36 cellular contexts compared by ENCODE assay signal in the genomic region with DNA sequence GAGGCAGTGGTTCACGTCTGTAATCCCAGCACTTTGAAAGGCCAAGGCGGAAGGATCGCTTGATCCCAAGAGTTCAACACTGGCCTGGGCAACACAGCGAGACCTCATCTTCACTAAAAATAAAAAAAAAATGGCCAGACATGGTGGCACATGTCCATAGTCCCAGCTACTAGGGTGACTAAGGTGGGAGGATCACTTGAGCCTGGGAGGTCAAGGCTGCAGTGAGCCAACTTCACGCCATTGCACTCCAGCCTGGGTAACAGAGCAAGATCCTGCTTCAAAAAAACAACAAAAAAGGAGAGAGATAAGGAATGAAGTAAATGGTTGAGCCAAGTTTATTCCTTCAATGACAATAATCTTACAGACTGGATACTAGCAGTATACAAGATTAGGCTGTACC.
"Had no signal": no experiment of that assay in that cellular context is flagged by ENCODE, and none has a peak within 500 bp of the region (broad histone marks: within the 10 kb centered on the region; RNA-seq: fewer than 3 reads in every experiment).

No MANE protein-coding gene starts in this region.

- FAIRE-seq: endometrium, endothelial cell of umbilical vein, frontal cortex had no signal

- H3K27ac ChIP-seq: ascending aorta, cardiac muscle cell, colonic mucosa, epithelial cell of prostate, WERI-Rb-1 had no signal

- H3K4me1 Mint-ChIP-seq: activated CD4-positive, alpha-beta T cell treated with anti-CD3 and anti-CD28 coated beads for 36 hours; activated CD8-positive, alpha-beta memory T cell treated with anti-CD3 and anti-CD28 coated beads, Interleukin-2, amount 10 ng/mL, durations not matched to agents 7 days and 5 days; activated naive CD4-positive, alpha-beta T cell treated with anti-CD3 and anti-CD28 coated beads, Interleukin-2, amount 50 U/mL, for 24 hours; activated naive CD8-positive, alpha-beta T cell treated with anti-CD3 and anti-CD28 coated beads for 36 hours; activated naive CD8-positive, alpha-beta T cell treated with anti-CD3 and anti-CD28 coated beads, Interleukin-2, amount 50 U/mL, for 24 hours; T-cell had no signal

- H3K4me3 Mint-ChIP-seq: activated CD4-positive, alpha-beta memory T cell treated with anti-CD3 and anti-CD28 coated beads for 36 hours; activated CD4-positive, alpha-beta T cell treated with anti-CD3 and anti-CD28 coated beads for 36 hours; activated CD4-positive, alpha-beta T cell treated with anti-CD3 and anti-CD28 coated beads, Interleukin-2, amount 10 ng/mL, durations not matched to agents 24 days and 14 days; activated CD8-positive, alpha-beta memory T cell treated with anti-CD3 and anti-CD28 coated beads, Interleukin-2, amount 10 ng/mL, durations not matched to agents 7 days and 5 days; activated CD8-positive, alpha-beta T cell treated with anti-CD3 and anti-CD28 coated beads, Interleukin-2, amount 10 ng/mL, durations not matched to agents 7 days and 5 days; activated naive CD4-positive, alpha-beta T cell treated with anti-CD3 and anti-CD28 coated beads for 36 hours; activated naive CD4-positive, alpha-beta T cell treated with anti-CD3 and anti-CD28 coated beads, Interleukin-2, amount 50 U/mL, for 24 hours; activated naive CD8-positive, alpha-beta T cell treated with anti-CD3 and anti-CD28 coated beads for 36 hours; activated naive CD8-positive, alpha-beta T cell treated with anti-CD3 and anti-CD28 coated beads, Interleukin-2, amount 50 U/mL, for 24 hours; activated T-helper 1 cell treated with anti-CD3 and anti-CD28 coated beads, Interleukin-12 subunit alpha, Interleukin-12 subunit beta, Interleukin-2, Interleukin-4 antibody, amounts not matched to agents 30 ng/mL and 10 ng/mL and 1 ng/mL, durations not matched to agents 14 hours and 24 hours and 36 hours; brain; T-cell; T-helper 1 cell treated with Interleukin-12 subunit alpha and Interleukin-12 subunit beta and Interleukin-4 antibody, amounts not matched to agents 30 μg/mL and 1 μg/mL, for 36 hours; T-helper 2 cell treated with Interferon-gamma antibody and Interleukin-4, amounts not matched to agents 5 μg/mL and 100 μg/mL, for 36 hours had no signal

- ATAC-seq: activated CD4-positive, alpha-beta T cell treated with anti-CD3 and anti-CD28 coated beads for 36 hours; activated CD8-positive, alpha-beta memory T cell treated with anti-CD3 and anti-CD28 coated beads, Interleukin-2, amount 10 ng/mL, durations not matched to agents 7 days and 5 days; activated CD8-positive, alpha-beta T cell treated with anti-CD3 and anti-CD28 coated beads, Interleukin-2, amount 10 ng/mL, durations not matched to agents 7 days and 5 days; activated naive CD8-positive, alpha-beta T cell treated with anti-CD3 and anti-CD28 coated beads, Interleukin-2, amount 50 U/mL, for 24 hours; T-cell had no signal

- H3K9me3 ChIP-seq: ascending aorta, breast epithelium, colonic mucosa had no signal

- H3K9me3 Mint-ChIP-seq: activated CD4-positive, alpha-beta memory T cell treated with anti-CD3 and anti-CD28 coated beads for 36 hours; activated CD4-positive, alpha-beta T cell treated with anti-CD3 and anti-CD28 coated beads, Interleukin-2, amount 10 ng/mL, durations not matched to agents 24 days and 14 days; activated naive CD4-positive, alpha-beta T cell treated with anti-CD3 and anti-CD28 coated beads for 36 hours; activated naive CD4-positive, alpha-beta T cell treated with anti-CD3 and anti-CD28 coated beads, Interleukin-2, amount 50 U/mL, for 24 hours; activated naive CD8-positive, alpha-beta T cell treated with anti-CD3 and anti-CD28 coated beads for 36 hours; activated naive CD8-positive, alpha-beta T cell treated with anti-CD3 and anti-CD28 coated beads, Interleukin-2, amount 50 U/mL, for 24 hours; activated T-helper 1 cell treated with anti-CD3 and anti-CD28 coated beads, Interleukin-12 subunit alpha, Interleukin-12 subunit beta, Interleukin-2, Interleukin-4 antibody, amounts not matched to agents 30 ng/mL and 10 ng/mL and 1 ng/mL, durations not matched to agents 14 hours and 24 hours and 36 hours; activated T-helper 2 cell treated with anti-CD3 and anti-CD28 coated beads, Interferon-gamma antibody, Interleukin-2, Interleukin-4, amounts not matched to agents 10 μg/mL and 5 μg/mL and 100 μg/mL, durations not matched to agents 14 hours and 24 hours and 36 hours; T-cell; T-helper 1 cell treated with Interleukin-12 subunit alpha and Interleukin-12 subunit beta and Interleukin-4 antibody, amounts not matched to agents 30 μg/mL and 1 μg/mL, for 36 hours; T-helper 2 cell treated with Interferon-gamma antibody and Interleukin-4, amounts not matched to agents 5 μg/mL and 100 μg/mL, for 36 hours had no signal

- H3K27me3 ChIP-seq: ascending aorta, breast epithelium, cardiac muscle cell, colonic mucosa had no signal

- H3K36me3 ChIP-seq: ascending aorta, breast epithelium, cardiac muscle cell, colonic mucosa, WERI-Rb-1 had no signal

- H3K4me1 ChIP-seq: ascending aorta, breast epithelium, colonic mucosa had no signal

- H3K27ac Mint-ChIP-seq: activated CD4-positive, alpha-beta memory T cell treated with anti-CD3 and anti-CD28 coated beads for 36 hours; activated CD4-positive, alpha-beta T cell treated with anti-CD3 and anti-CD28 coated beads for 36 hours; activated CD4-positive, alpha-beta T cell treated with anti-CD3 and anti-CD28 coated beads, Interleukin-2, amount 10 ng/mL, durations not matched to agents 24 days and 14 days; activated CD8-positive, alpha-beta memory T cell treated with anti-CD3 and anti-CD28 coated beads, Interleukin-2, amount 10 ng/mL, durations not matched to agents 7 days and 5 days; activated CD8-positive, alpha-beta T cell treated with anti-CD3 and anti-CD28 coated beads, Interleukin-2, amount 10 ng/mL, durations not matched to agents 7 days and 5 days; activated naive CD4-positive, alpha-beta T cell treated with anti-CD3 and anti-CD28 coated beads for 36 hours; activated naive CD4-positive, alpha-beta T cell treated with anti-CD3 and anti-CD28 coated beads, Interleukin-2, amount 50 U/mL, for 24 hours; activated naive CD8-positive, alpha-beta T cell treated with anti-CD3 and anti-CD28 coated beads for 36 hours; activated naive CD8-positive, alpha-beta T cell treated with anti-CD3 and anti-CD28 coated beads, Interleukin-2, amount 50 U/mL, for 24 hours; activated T-helper 1 cell treated with anti-CD3 and anti-CD28 coated beads, Interleukin-12 subunit alpha, Interleukin-12 subunit beta, Interleukin-2, Interleukin-4 antibody, amounts not matched to agents 30 ng/mL and 10 ng/mL and 1 ng/mL, durations not matched to agents 14 hours and 24 hours and 36 hours; activated T-helper 2 cell treated with anti-CD3 and anti-CD28 coated beads, Interferon-gamma antibody, Interleukin-2, Interleukin-4, amounts not matched to agents 10 μg/mL and 5 μg/mL and 100 μg/mL, durations not matched to agents 14 hours and 24 hours and 36 hours; brain; T-cell; T-helper 1 cell treated with Interleukin-12 subunit alpha and Interleukin-12 subunit beta and Interleukin-4 antibody, amounts not matched to agents 30 μg/mL and 1 μg/mL, for 36 hours; T-helper 2 cell treated with Interferon-gamma antibody and Interleukin-4, amounts not matched to agents 5 μg/mL and 100 μg/mL, for 36 hours had no signal

- H3K4me3 ChIP-seq: ascending aorta, breast epithelium, cardiac muscle cell, colonic mucosa had no signal

- H3K36me3 Mint-ChIP-seq: activated CD4-positive, alpha-beta memory T cell treated with anti-CD3 and anti-CD28 coated beads for 36 hours; activated CD8-positive, alpha-beta memory T cell treated with anti-CD3 and anti-CD28 coated beads, Interleukin-2, amount 10 ng/mL, durations not matched to agents 7 days and 5 days; activated naive CD4-positive, alpha-beta T cell treated with anti-CD3 and anti-CD28 coated beads, Interleukin-2, amount 50 U/mL, for 24 hours; activated naive CD8-positive, alpha-beta T cell treated with anti-CD3 and anti-CD28 coated beads for 36 hours; brain; T-cell had no signal

- H3K27me3 Mint-ChIP-seq: activated naive CD8-positive, alpha-beta T cell treated with anti-CD3 and anti-CD28 coated beads for 36 hours; brain had no signal

- DNase-seq: activated CD4-positive, alpha-beta memory T cell treated with anti-CD3 and anti-CD28 coated beads for 36 hours; activated CD4-positive, alpha-beta T cell treated with anti-CD3 and anti-CD28 coated beads for 36 hours; activated CD4-positive, alpha-beta T cell treated with anti-CD3 and anti-CD28 coated beads, Interleukin-2, amount 10 ng/mL, durations not matched to agents 24 days and 14 days; activated CD4-positive, CD25-positive, alpha-beta regulatory T cell; activated CD4-positive, CD25-positive, alpha-beta regulatory T cell treated with anti-CD3 and anti-CD28 coated beads, Interleukin-2, amount 50 U/mL, for 72 hours; activated CD8-positive, alpha-beta memory T cell treated with anti-CD3 and anti-CD28 coated beads, Interleukin-2, amount 10 ng/mL, durations not matched to agents 7 days and 5 days; activated CD8-positive, alpha-beta memory T cell treated with anti-CD3 and anti-CD28 coated beads, Interleukin-2, amount 50 U/mL, for 4 hours; activated CD8-positive, alpha-beta T cell treated with anti-CD3 and anti-CD28 coated beads, Interleukin-2, amount 10 ng/mL, durations not matched to agents 7 days and 5 days; activated effector memory CD4-positive, alpha-beta T cell treated with anti-CD3 and anti-CD28 coated beads, Interleukin-2, amount 50 U/mL, for 16 hours; activated naive CD4-positive, alpha-beta T cell treated with anti-CD3 and anti-CD28 coated beads for 36 hours; activated naive CD8-positive, alpha-beta T cell treated with anti-CD3 and anti-CD28 coated beads for 36 hours; activated naive CD8-positive, alpha-beta T cell treated with anti-CD3 and anti-CD28 coated beads, Interleukin-2, amount 50 U/mL, for 24 hours; activated T-cell treated with anti-CD3 and anti-CD28 coated beads, Interleukin-2, amount 50 U/mL, for 1 hour; activated T-cell treated with anti-CD3 and anti-CD28 coated beads, Interleukin-2, amount 50 U/mL, for 48 hours; central memory CD4-positive, alpha-beta T cell; cerebellar nuclear complex; colonic mucosa; effector CD8-positive, alpha-beta T cell; foreskin fibroblast; glutamatergic neuron; T-cell; T1000; WERI-Rb-1 had no signal
